ENCODE assay signal across 8 cellular contexts in genomic region chr12:48682533-48682905, GRCh38. TPM values are rescaled to one million over a fixed set of nuclear protein-coding genes. Genes with fewer than 3 reads are reported as not detected.
A peak's percentile ranks its signal among the peaks of the same experiment; 100 is the strongest.
DNase-seq lines count a peak whose midpoint lies in the region; ATAC-seq, FAIRE-seq and TF ChIP-seq lines count a peak whose summit lies in the region.
"Not testable (repeated sequence)": the region's sequence is repeated elsewhere in the genome, so short reads cannot be mapped to it uniquely, and the experiment has no call there.

No MANE protein-coding gene starts in this region.

- H2BK5ac ChIP-seq in IMR-90 (ENCODE audit: low read depth, low read length, poor library complexity, severe bottlenecking): not testable (repeated sequence)

- in situ Hi-C loops in IMR-90 (cut with MboI; ENCODE audit: low sequenced_read_pairs); astrocyte of the spinal cord (cut with HindIII; ENCODE audit: low sequenced_read_pairs): not testable (repeated sequence)

- 0% methylated on average over 3 of the region's 19 CpGs; no CpG with 5 or more reads in 1 of the 2 experiments for WGBS in IMR-90 (ENCODE audit: extremely low coverage in 2 of 2, insufficient read length in 1 of 2), 2 experiments
- WGBS in esophagus squamous epithelium, 2 donors: 24 to 35% methylated on average over 11 to 13 of the region's 19 CpGs
- 16 to 19% methylated on average over 19 of the region's 19 CpGs for WGBS in lower leg skin, 2 donors
- 8 to 13% methylated on average over 19 of the region's 19 CpGs for WGBS in pancreas, 2 donors

- CTCF ChIA-PET in IMR-90 (lab: Yijun Ruan, JAX): interaction anchor here (0.7 to 0.8 kb wide), 3 partner anchors 9 to 54 kb away, joined by 3 read pairs; no protein-coding TSS in a partner anchor

- not testable (repeated sequence) for H3K27me3 Mint-ChIP-seq in CD4-positive, CD25-positive, alpha-beta regulatory T cell

- H2BK120ac ChIP-seq in IMR-90 (ENCODE audit: low read depth, low read length): not testable (repeated sequence)

- FAIRE-seq in pancreas (lab: Jason Lieb, UNC): not testable (repeated sequence)

- dilution Hi-C loops in IMR-90 (cut with HindIII; ENCODE audit: low sequenced_read_pairs, unreplicated experiment): not testable (repeated sequence)

- ATAC-seq in CD4-positive, CD25-positive, alpha-beta regulatory T cell (ENCODE audit: low read depth in 2 of 2); pancreas: not testable (repeated sequence)
- peak; percentile 1; the same call in 1 of the 2 replicates for ATAC-seq in IMR-90 (ENCODE audit: low read depth)

- H3K4me3 ChIP-seq in CD4-positive, CD25-positive, alpha-beta regulatory T cell (ENCODE audit: low read depth, low read length): peak overlapping the region; percentile 98
- H3K4me3 ChIP-seq in IMR-90 (ENCODE audit: insufficient read depth, low read depth, low read length) (peak overlapping the region; percentile 69), astrocyte of the spinal cord (ENCODE audit: low read depth, low read length) (peak overlapping the region; percentile 67), esophagus squamous epithelium (peak overlapping the region; percentile 74 to 92 (median 78)), lower leg skin (ENCODE audit: low read depth, poor library complexity, severe bottlenecking) (peak overlapping the region; percentile 62), pancreas (peak overlapping the region; percentile 42 to 89 (median 84)), tibial artery (peak overlapping the region; percentile 90 to 96)

- not testable (repeated sequence) for H3K9ac ChIP-seq in IMR-90 (ENCODE audit: low read depth, low read length)

- H2AK5ac ChIP-seq in IMR-90 (ENCODE audit: low read depth, low read length): not testable (repeated sequence)

- TF ChIP-seq CTCF in IMR-90 (conservative IDR thresholded peaks at IDR 0.05; ENCODE audit: low read depth, low read length); VCaP (conservative IDR thresholded peaks at IDR 0.05); astrocyte of the spinal cord (IDR thresholded peaks at IDR 0.05; ENCODE audit: low read depth, low read length); esophagus squamous epithelium (IDR thresholded peaks at IDR 0.05); lower leg skin (IDR thresholded peaks at IDR 0.05); pancreas (IDR thresholded peaks at IDR 0.05); tibial artery (IDR thresholded peaks at IDR 0.05): not testable (repeated sequence)

- H4K5ac ChIP-seq in IMR-90 (ENCODE audit: low read depth, low read length): not testable (repeated sequence)

- H2AK9ac ChIP-seq in IMR-90 (replicated peaks; ENCODE audit: low read depth, low read length, poor library complexity): not testable (repeated sequence)

- not testable (repeated sequence) for H3K9me3 ChIP-seq in CD4-positive, CD25-positive, alpha-beta regulatory T cell (ENCODE audit: control insufficient read depth in 2 of 2, low read length in 2 of 2); IMR-90 (ENCODE audit: control insufficient read depth, insufficient read depth, low read length); esophagus squamous epithelium; pancreas; tibial artery

- H4K20me1 ChIP-seq in IMR-90 (ENCODE audit: insufficient read depth, low read length): peaks cover 39% of the 10 kb centered on the region

- peak overlapping the region; percentile 34; the same call in 1 of the 2 replicates for H3K4ac ChIP-seq in IMR-90 (ENCODE audit: low read depth, low read length)

- not testable (repeated sequence) for H2BK20ac ChIP-seq in IMR-90 (ENCODE audit: low read depth, low read length)

- peak overlapping the region; percentile 96 to 99 (median 98) for H3K4me3 Mint-ChIP-seq in CD4-positive, CD25-positive, alpha-beta regulatory T cell

- POLR2A ChIA-PET in IMR-90 (lab: Charles Lee; ENCODE audit: unreplicated experiment): interaction anchor here (0.6 to 1.0 kb wide), 2 partner anchors 9 to 123 kb away, joined by 3 to 17 read pairs; no protein-coding TSS in a partner anchor

- H3K27ac ChIP-seq in CD4-positive, CD25-positive, alpha-beta regulatory T cell (ENCODE audit: insufficient read depth, low read length, poor library complexity, severe bottlenecking): peak overlapping the region; percentile 90
- H3K27ac ChIP-seq in IMR-90 (ENCODE audit: insufficient read depth, low read length): not testable (repeated sequence)
- H3K27ac ChIP-seq in VCaP: peak overlapping the region; percentile 92
- peak overlapping the region; percentile 61 to 97 (median 92) for H3K27ac ChIP-seq in esophagus squamous epithelium
- peak overlapping the region in 1 of 4 donors; percentile 85 for H3K27ac ChIP-seq in pancreas
- H3K27ac ChIP-seq in tibial artery: peak overlapping the region; percentile 15 to 96

- not testable (repeated sequence) for H3K9me3 Mint-ChIP-seq in CD4-positive, CD25-positive, alpha-beta regulatory T cell

- H3K4me1 Mint-ChIP-seq in CD4-positive, CD25-positive, alpha-beta regulatory T cell: peaks cover 19 to 51% (median 38%) of the 10 kb centered on the region in 4 donors

- not testable (repeated sequence) for BruUV-seq in IMR-90 (replicated peaks; lab: Mats Ljungman, UMichigan)

- H4K91ac ChIP-seq in IMR-90 (ENCODE audit: insufficient read depth, low read depth, low read length): not testable (repeated sequence)

- intact Hi-C loops in IMR-90 (cut with micrococcal nuclease): loop anchor here (5.0 kb wide), 1 partner anchor 115 kb away; no protein-coding TSS in a partner anchor
- intact Hi-C loops in esophagus squamous epithelium (cut with DNase I); lower leg skin (cut with DNase I; ENCODE audit: low total_unique reads); pancreas (cut with DNase I); tibial artery (cut with DNase I; ENCODE audit: low total_unique reads): not testable (repeated sequence)

- not testable (repeated sequence) for H3K56ac ChIP-seq in IMR-90 (ENCODE audit: extremely low read depth, insufficient read depth, low read length)

- H3K79me1 ChIP-seq in IMR-90 (ENCODE audit: low read depth in 1 of 2, low read length in 2 of 2): peaks cover 16 to 30% of the 10 kb centered on the region in 2 experiments; a peak in 3 of 4 replicates

- TF ChIP-seq POLR2A in IMR-90 (IDR thresholded peaks at IDR 0.05; ENCODE audit: low read depth, low read length); esophagus squamous epithelium (IDR thresholded peaks at IDR 0.05); lower leg skin (IDR thresholded peaks at IDR 0.05): not testable (repeated sequence)

- not testable (repeated sequence) for DNase-seq in CD4-positive, CD25-positive, alpha-beta regulatory T cell; IMR-90; astrocyte of the spinal cord (ENCODE audit: low read depth, low spot score); esophagus squamous epithelium (lab: John Stamatoyannopoulos, UW); lower leg skin (ENCODE audit: low spot score in 2 of 2); pancreas; tibial artery

- H3K36me3 Mint-ChIP-seq in CD4-positive, CD25-positive, alpha-beta regulatory T cell: peaks cover 25% of the 10 kb centered on the region

- not testable (repeated sequence) for TF ChIP-seq RAD21 in IMR-90 (IDR thresholded peaks at IDR 0.05; ENCODE audit: low read length)

- H3K27ac Mint-ChIP-seq in CD4-positive, CD25-positive, alpha-beta regulatory T cell: peak overlapping the region; percentile 98 to 99 (median 99)

- peak overlapping the region; percentile 63 for H3K4me2 ChIP-seq in IMR-90 (ENCODE audit: low read depth, low read length)

- H3K27me3 ChIP-seq in CD4-positive, CD25-positive, alpha-beta regulatory T cell (ENCODE audit: control insufficient read depth, insufficient read depth, low read length); IMR-90 (ENCODE audit: control insufficient read depth, insufficient read depth, low read length); esophagus squamous epithelium; pancreas; tibial artery: not testable (repeated sequence)

- not testable (repeated sequence) for H3K23ac ChIP-seq in IMR-90 (ENCODE audit: low read depth, low read length)

- H4K8ac ChIP-seq in IMR-90 (ENCODE audit: low read depth in 2 of 2, low read length in 2 of 2): peak overlapping the region in 1 of 2 experiments; percentile 74; a peak in 1 of 4 replicates

- H3K36me3 ChIP-seq in CD4-positive, CD25-positive, alpha-beta regulatory T cell (ENCODE audit: control insufficient read depth, insufficient read depth, low read length): peaks cover 21% of the 10 kb centered on the region
- H3K36me3 ChIP-seq in IMR-90 (ENCODE audit: control insufficient read depth, insufficient read depth, low read length): peaks cover 14% of the 10 kb centered on the region
- peaks cover 0 to 28% (median 7%) of the 10 kb centered on the region in 3 donors for H3K36me3 ChIP-seq in esophagus squamous epithelium
- not testable (repeated sequence) for H3K36me3 ChIP-seq in pancreas
- peaks cover 5 to 12% (median 9%) of the 10 kb centered on the region in 3 donors for H3K36me3 ChIP-seq in tibial artery

- not testable (repeated sequence) for H3K14ac ChIP-seq in IMR-90 (replicated peaks; ENCODE audit: low read depth, low read length)

- H3K18ac ChIP-seq in IMR-90 (ENCODE audit: low read depth, low read length): not testable (repeated sequence)

- H2BK15ac ChIP-seq in IMR-90 (ENCODE audit: low read depth, low read length): not testable (repeated sequence)

- H3K9me1 ChIP-seq in IMR-90 (ENCODE audit: insufficient read depth, low read length): peaks cover 11% of the 10 kb centered on the region

- H2AFZ ChIP-seq in IMR-90 (replicated peaks; ENCODE audit: low read length, poor library complexity): peak overlapping the region; percentile 90

- peaks cover 46% of the 10 kb centered on the region for H3K4me1 ChIP-seq in CD4-positive, CD25-positive, alpha-beta regulatory T cell (ENCODE audit: control insufficient read depth, insufficient read depth, low read length, poor library complexity, severe bottlenecking)
- H3K4me1 ChIP-seq in IMR-90 (ENCODE audit: control insufficient read depth, insufficient read depth, low read length): not testable (repeated sequence)
- H3K4me1 ChIP-seq in esophagus squamous epithelium (peaks cover 15 to 46% (median 37%) of the 10 kb centered on the region in 3 donors), pancreas (peaks cover 14 to 30% (median 24%) of the 10 kb centered on the region in 3 donors), tibial artery (peaks cover 0 to 41% (median 33%) of the 10 kb centered on the region in 4 donors)

RNA-seq across cellular contexts. Expression of gene KANSL2, which starts 0.5 kb away (rescaled TPM):
- total RNA-seq in CD4-positive, CD25-positive, alpha-beta regulatory T cell: 116 TPM
- 10 to 100 TPM; 30.9 to 40.8 (median 39.7) TPM for polyA plus RNA-seq in CD4-positive, CD25-positive, alpha-beta regulatory T cell
- 46.4 and 47.5 TPM in 2 replicates for total RNA-seq in IMR-90 (2012; rRNA removed)
- polyA plus RNA-seq in IMR-90 (2012; rRNA removed): 23.3 and 25.2 TPM in 2 replicates
- polyA plus RNA-seq in IMR-90 (2012; cell fraction: cytosol; rRNA removed): 6.7 and 10.0 TPM in 2 replicates
- polyA plus RNA-seq in IMR-90 (2012; cell fraction: nucleus; rRNA removed; ENCODE audit: low replicate concordance): 10.9 and 48.3 TPM in 2 replicates
- total RNA-seq in esophagus squamous epithelium: 10 to 100 TPM; 23.9 to 46.0 (median 33.3) TPM
- 100 to 1,000 TPM in 1 of 4 donors, 10 to 100 TPM in 3; 45.9 to 106 (median 60.6) TPM for total RNA-seq in lower leg skin
- total RNA-seq in pancreas: 10 to 100 TPM in 5 of 6 donors, 1 to 10 TPM in 1; 6.2 to 16.5 (median 12.1) TPM
- polyA plus RNA-seq in pancreas: 10 to 100 TPM; 12.5 to 24.4 TPM

RNA-seq across cellular contexts. Expression of gene CCNT1, which starts 34.0 kb away (rescaled TPM):
- total RNA-seq in CD4-positive, CD25-positive, alpha-beta regulatory T cell: 117 TPM
- 10 to 100 TPM; 11.4 to 21.0 (median 16.1) TPM for polyA plus RNA-seq in CD4-positive, CD25-positive, alpha-beta regulatory T cell
- total RNA-seq in IMR-90 (2012; rRNA removed) (30.3 and 74.0 TPM in 2 replicates), esophagus squamous epithelium (10 to 100 TPM; 16.2 to 23.3 (median 18.5) TPM), lower leg skin (10 to 100 TPM; 19.3 to 34.9 (median 31.5) TPM), pancreas (10 to 100 TPM in 5 of 6 donors, 1 to 10 TPM in 1; 7.7 to 21.2 (median 17.2) TPM)
- polyA plus RNA-seq in IMR-90 (2012; rRNA removed) (7.9 and 9.0 TPM in 2 replicates), pancreas (1 to 10 TPM; 3.7 to 6.4 TPM)
- polyA plus RNA-seq in IMR-90 (2012; cell fraction: cytosol; rRNA removed): 1.7 and 1.9 TPM in 2 replicates
- 3.1 and 40.0 TPM in 2 replicates for polyA plus RNA-seq in IMR-90 (2012; cell fraction: nucleus; rRNA removed; ENCODE audit: low replicate concordance)
